In genomic region chr19:53775524-53775923, GRCh38 we compare ENCODE assay signal across 2 cellular contexts.
TF ChIP-seq lines count a peak whose summit lies in the region.

No MANE protein-coding gene starts in this region.

TF ChIP-seq in HepG2, 621 proteins besides CTCF, POLR2A, EP300 and RAD21 (continues in another document):
- TF ChIP-seq JUND (CRISPR knock-in tag; IDR thresholded peaks at IDR 0.05) (no peak), ZNF225 (CRISPR knock-in tag; IDR thresholded peaks at IDR 0.05) (no peak), ARID5B (CRISPR knock-in tag; IDR thresholded peaks at IDR 0.05) (peak; percentile 57), TBX2 (CRISPR knock-in tag; IDR thresholded peaks at IDR 0.05; ENCODE audit: borderline replicate concordance) (peak; percentile 46; the same call in 1 of the 2 replicates), ELF3 (CRISPR knock-in tag; IDR thresholded peaks at IDR 0.05) (no peak), USF2 (IDR thresholded peaks at IDR 0.05; ENCODE audit: low read depth, low read length) (no peak), USF2 (CRISPR knock-in tag; IDR thresholded peaks at IDR 0.05; ENCODE audit: borderline replicate concordance) (no peak), EZH2 (conservative IDR thresholded peaks at IDR 0.05; ENCODE audit: low read depth, low read length) (no peak), ZMYM2 (CRISPR knock-in tag; IDR thresholded peaks at IDR 0.05) (no peak), FOSL2 (CRISPR knock-in tag; IDR thresholded peaks at IDR 0.05) (0 out of 2 replicates have a peak, but pooled peaks have one; percentile 12), ZNF687 (CRISPR knock-in tag; IDR thresholded peaks at IDR 0.05) (peak; percentile 20; the same call in 1 of the 2 replicates), SP5 (CRISPR knock-in tag; IDR thresholded peaks at IDR 0.05; ENCODE audit: borderline replicate concordance, low read depth) (no peak), ELK4 (CRISPR knock-in tag; IDR thresholded peaks at IDR 0.05; ENCODE audit: borderline replicate concordance) (no peak), NR2F1 (CRISPR knock-in tag; IDR thresholded peaks at IDR 0.05) (peak; percentile 71 to 88), RAD51 (IDR thresholded peaks at IDR 0.05; ENCODE audit: borderline replicate concordance) (no peak)

TF ChIP-seq in H1, 55 proteins besides CTCF, POLR2A, EP300 and RAD21:
- TF ChIP-seq RBBP5 (IDR thresholded peaks at IDR 0.05; ENCODE audit: borderline replicate concordance, low read depth, low read length) (no peak), ASH2L (IDR thresholded peaks at IDR 0.05; ENCODE audit: low read length) (no peak), SP2 (IDR thresholded peaks at IDR 0.05; ENCODE audit: low read length) (no peak), SAP30 (IDR thresholded peaks at IDR 0.05; ENCODE audit: insufficient read depth, insufficient replicate concordance, low read length) (no peak), SP4 (IDR thresholded peaks at IDR 0.05; ENCODE audit: low read length) (no peak), MAX (IDR thresholded peaks at IDR 0.05) (no peak), TEAD4 (IDR thresholded peaks at IDR 0.05; ENCODE audit: low read depth, low read length) (no peak), CHD1 (IDR thresholded peaks at IDR 0.05; ENCODE audit: low read depth, low read length) (no peak), ATF3 (IDR thresholded peaks at IDR 0.05; ENCODE audit: insufficient read depth, low read depth, low read length) (no peak)
